Comparison of ENCODE assay signal across 8 cellular contexts in the genomic region with DNA sequence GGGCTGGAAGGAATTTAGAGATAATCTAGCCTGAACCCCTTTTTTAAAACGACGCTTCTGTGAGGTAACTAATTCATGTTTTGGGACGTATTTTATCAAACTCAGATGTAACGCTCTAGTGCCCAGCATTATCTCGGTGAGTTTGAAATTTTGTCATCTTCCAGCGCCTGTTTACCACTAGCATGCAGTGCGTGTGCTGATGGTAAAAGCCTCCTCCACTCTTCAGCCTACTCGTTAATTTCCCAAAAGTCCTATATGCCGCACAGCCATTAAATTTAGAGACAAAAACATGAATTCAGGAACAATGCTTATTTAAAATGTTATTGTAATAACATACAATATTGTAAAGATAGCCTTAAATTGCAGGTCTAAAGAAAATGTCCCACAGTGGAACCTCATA. TPM values are rescaled to one million over a fixed set of nuclear protein-coding genes. Genes with fewer than 3 reads are reported as not detected.
A peak's percentile ranks its signal among the peaks of the same experiment; 100 is the strongest.
DNase-seq lines count a peak whose midpoint lies in the region; ATAC-seq and TF ChIP-seq lines count a peak whose summit lies in the region.

No MANE protein-coding gene starts in this region.

- peak overlapping the region; percentile 97 for H3K4me3 ChIP-seq in CD4-positive, CD25-positive, alpha-beta regulatory T cell (ENCODE audit: low read depth, low read length)
- H3K4me3 ChIP-seq in Karpas-422 (ENCODE audit: low read length) (peak overlapping the region; percentile 76), mucosa of descending colon (no peak overlapping the region)

- H3K27me3 ChIP-seq in CD4-positive, CD25-positive, alpha-beta regulatory T cell (ENCODE audit: control insufficient read depth, insufficient read depth, low read length), result no peaks in the 10 kb centered on the region
- no peaks in the 10 kb centered on the region for H3K27me3 ChIP-seq in Karpas-422 (ENCODE audit: low read length)

- no peaks in the 10 kb centered on the region for H4K20me1 ChIP-seq in Karpas-422 (ENCODE audit: insufficient read depth, low read depth, low read length)

- H3K4me1 ChIP-seq in CD4-positive, CD25-positive, alpha-beta regulatory T cell (ENCODE audit: control insufficient read depth, insufficient read depth, low read length, poor library complexity, severe bottlenecking), result peaks cover 48% of the 10 kb centered on the region
- H3K4me1 ChIP-seq in Karpas-422 (ENCODE audit: low read length), result peaks cover 45% of the 10 kb centered on the region
- peaks cover 21% of the 10 kb centered on the region for H3K4me1 ChIP-seq in mucosa of descending colon (ENCODE audit: low read depth)

- peaks cover 27 to 64% (median 45%) of the 10 kb centered on the region in 4 donors for H3K4me1 Mint-ChIP-seq in CD4-positive, CD25-positive, alpha-beta regulatory T cell
- H3K4me1 Mint-ChIP-seq in nephron progenitor cell, result peaks cover 39% of the 10 kb centered on the region

- H3K36me3 Mint-ChIP-seq in CD4-positive, CD25-positive, alpha-beta regulatory T cell, result no peaks in the 10 kb centered on the region
- no peaks in the 10 kb centered on the region for H3K36me3 Mint-ChIP-seq in nephron progenitor cell (ENCODE audit: low read depth)

- H3K4me3 Mint-ChIP-seq in CD4-positive, CD25-positive, alpha-beta regulatory T cell, result peak overlapping the region; percentile 92 to 98 (median 98)
- H3K4me3 Mint-ChIP-seq in nephron progenitor cell, result peak overlapping the region; percentile 88

- peaks cover 67% of the 10 kb centered on the region for H3K79me2 ChIP-seq in Karpas-422 (ENCODE audit: low read length)

- no peaks in the 10 kb centered on the region for H3K9me2 ChIP-seq in Karpas-422 (replicated peaks; ENCODE audit: insufficient read depth, low read length)

- no peak for ATAC-seq in CD4-positive, CD25-positive, alpha-beta regulatory T cell (ENCODE audit: low read depth in 2 of 2)
- no peak for ATAC-seq in HG02610 (IDR thresholded peaks at IDR 0.05; ENCODE audit: unreplicated experiment)
- ATAC-seq in mucosa of descending colon, result no peak

- peak overlapping the region; percentile 93 to 98 (median 97) for H3K27ac Mint-ChIP-seq in CD4-positive, CD25-positive, alpha-beta regulatory T cell
- H3K27ac Mint-ChIP-seq in nephron progenitor cell, result peak overlapping the region; percentile 57

- DNase-seq in CD4-positive, CD25-positive, alpha-beta regulatory T cell, result peak in 1 of 3 donors; percentile 37
- DNase-seq in Karpas-422, result peak; percentile 82
- no peak for DNase-seq in nephron progenitor cell
- DNase-seq in amniotic stem cell (lab: John Stamatoyannopoulos, UW), result no peak
- DNase-seq in mucosa of descending colon, result no peak
- DNase-seq in NCI-H1048 (lab: John Stamatoyannopoulos, UW), result no peak

- H3K9ac ChIP-seq in Karpas-422 (ENCODE audit: low read length), result peak overlapping the region; percentile 94

- TF ChIP-seq CTCF in nephron progenitor cell (IDR thresholded peaks at IDR 0.05), result no peak
- no peak for TF ChIP-seq CTCF in mucosa of descending colon (IDR thresholded peaks at IDR 0.05)

- intact Hi-C loops in mucosa of descending colon (cut with DNase I, micrococcal nuclease), result no loop called here

- no peak overlapping the region for H2AFZ ChIP-seq in Karpas-422 (ENCODE audit: low read length)

- no peaks in the 10 kb centered on the region for H3K36me3 ChIP-seq in CD4-positive, CD25-positive, alpha-beta regulatory T cell (ENCODE audit: control insufficient read depth, insufficient read depth, low read length)
- H3K36me3 ChIP-seq in Karpas-422 (ENCODE audit: insufficient read depth, low read length) (no peaks in the 10 kb centered on the region), mucosa of descending colon (ENCODE audit: low read depth) (no peaks in the 10 kb centered on the region)

- H3K9me3 ChIP-seq in CD4-positive, CD25-positive, alpha-beta regulatory T cell (ENCODE audit: control insufficient read depth in 2 of 2, low read length in 2 of 2), result no peaks in the 10 kb centered on the region
- H3K9me3 ChIP-seq in Karpas-422 (ENCODE audit: low read length) (no peaks in the 10 kb centered on the region), mucosa of descending colon (no peaks in the 10 kb centered on the region)

- H3K27ac ChIP-seq in CD4-positive, CD25-positive, alpha-beta regulatory T cell (ENCODE audit: insufficient read depth, low read length, poor library complexity, severe bottlenecking), result peak overlapping the region; percentile 85
- H3K27ac ChIP-seq in Karpas-422 (ENCODE audit: low read length), result peak overlapping the region; percentile 69
- H3K27ac ChIP-seq in cingulate gyrus (ENCODE audit: low read depth, low read length), result peak overlapping the region; percentile 93

- H3K9me3 Mint-ChIP-seq in CD4-positive, CD25-positive, alpha-beta regulatory T cell, result no peaks in the 10 kb centered on the region
- H3K9me3 Mint-ChIP-seq in nephron progenitor cell, result no peaks in the 10 kb centered on the region

- H3K4me2 ChIP-seq in Karpas-422 (ENCODE audit: low read depth, low read length, poor library complexity, severe bottlenecking), result peak overlapping the region; percentile 94

- H3K27me3 Mint-ChIP-seq in CD4-positive, CD25-positive, alpha-beta regulatory T cell, result no peaks in the 10 kb centered on the region
- H3K27me3 Mint-ChIP-seq in nephron progenitor cell (ENCODE audit: low read depth, poor library complexity), result peaks cover 29% of the 10 kb centered on the region

RNA-seq across cellular contexts. Expression of a gene that starts 2.8 kb away (rescaled TPM):
- 82.5 TPM for total RNA-seq in CD4-positive, CD25-positive, alpha-beta regulatory T cell
- 1 to 10 TPM; 1.7 to 2.2 (median 2.0) TPM for polyA plus RNA-seq in CD4-positive, CD25-positive, alpha-beta regulatory T cell
- total RNA-seq in Karpas-422 (2014; rRNA removed; shearing (Covaris generic); ENCODE audit: low replicate concordance), result 20.6 and 42.6 TPM in 2 replicates
- total RNA-seq in mucosa of descending colon, result 10 to 100 TPM; 22.2 to 27.5 (median 26.0) TPM
